In the genomic region with DNA sequence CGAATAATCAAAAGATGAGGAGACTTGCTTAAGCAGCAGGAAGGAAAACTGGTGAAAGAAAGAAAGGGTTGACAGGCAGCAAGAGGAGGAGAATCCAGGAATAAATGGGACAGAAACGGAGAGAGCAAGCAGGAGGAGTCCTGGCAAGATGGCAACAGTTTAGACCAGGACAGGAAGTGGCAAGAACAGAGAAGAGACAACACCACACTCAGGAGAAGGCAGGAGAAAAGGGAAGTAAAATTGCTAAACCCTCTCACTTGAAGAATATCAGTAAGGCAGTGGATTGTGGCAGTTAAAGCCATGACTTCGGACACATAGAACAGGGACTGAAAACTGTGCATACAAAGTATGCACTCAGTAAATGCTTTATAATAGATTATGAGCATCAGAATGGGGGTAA, we compare ENCODE assay signal across 17 cellular contexts.
DNase-seq lines count a peak whose midpoint lies in the region; ATAC-seq, FAIRE-seq and TF ChIP-seq lines count a peak whose summit lies in the region.
"Had no signal": no experiment of that assay in that cellular context is flagged by ENCODE, and none has a peak within 500 bp of the region (broad histone marks: within the 10 kb centered on the region; RNA-seq: fewer than 3 reads in every experiment).

No MANE protein-coding gene starts in this region.

- no peak overlapping the region for H3K27ac Mint-ChIP-seq in stimulated activated effector memory CD8-positive, alpha-beta T cell treated with anti-CD3 and anti-CD28 coated beads, Interleukin-12 subunit alpha, Interleukin-12 subunit beta, amount 100 ng/mL, for 72 hours
- H3K27ac Mint-ChIP-seq: activated naive CD4-positive, alpha-beta T cell treated with anti-CD3 and anti-CD28 coated beads, Interleukin-2, amount 10 ng/mL, durations not matched to agents 7 days and 5 days; T-helper 1 cell treated with Interleukin-12 subunit alpha and Interleukin-12 subunit beta and Interleukin-4 antibody, amounts not matched to agents 30 μg/mL and 1 μg/mL, for 36 hours had no signal

- no peak for TF ChIP-seq POLR2A in GM12891 (IDR thresholded peaks at IDR 0.05; ENCODE audit: low read depth, low read length)

- H3K36me3 Mint-ChIP-seq in stimulated activated effector memory CD8-positive, alpha-beta T cell treated with anti-CD3 and anti-CD28 coated beads, Interleukin-12 subunit alpha, Interleukin-12 subunit beta, amount 100 ng/mL, for 72 hours, result no peaks in the 10 kb centered on the region
- H3K36me3 Mint-ChIP-seq: activated naive CD4-positive, alpha-beta T cell treated with anti-CD3 and anti-CD28 coated beads, Interleukin-2, amount 10 ng/mL, durations not matched to agents 7 days and 5 days; brain had no signal

- H3K4me3 Mint-ChIP-seq in stimulated activated effector memory CD8-positive, alpha-beta T cell treated with anti-CD3 and anti-CD28 coated beads, Interleukin-12 subunit alpha, Interleukin-12 subunit beta, amount 100 ng/mL, for 72 hours, result peak overlapping the region; percentile 9
- H3K4me3 Mint-ChIP-seq: activated naive CD4-positive, alpha-beta T cell treated with anti-CD3 and anti-CD28 coated beads, Interleukin-2, amount 10 ng/mL, durations not matched to agents 7 days and 5 days; T-helper 1 cell treated with Interleukin-12 subunit alpha and Interleukin-12 subunit beta and Interleukin-4 antibody, amounts not matched to agents 30 μg/mL and 1 μg/mL, for 36 hours had no signal

- no peak for FAIRE-seq in GM12891 (lab: Jason Lieb, UNC)
- FAIRE-seq: K562 had no signal

- H3K9me3 Mint-ChIP-seq in stimulated activated effector memory CD8-positive, alpha-beta T cell treated with anti-CD3 and anti-CD28 coated beads, Interleukin-12 subunit alpha, Interleukin-12 subunit beta, amount 100 ng/mL, for 72 hours, result no peaks in the 10 kb centered on the region
- H3K9me3 Mint-ChIP-seq: activated naive CD4-positive, alpha-beta T cell treated with anti-CD3 and anti-CD28 coated beads, Interleukin-2, amount 10 ng/mL, durations not matched to agents 7 days and 5 days; T-helper 1 cell treated with Interleukin-12 subunit alpha and Interleukin-12 subunit beta and Interleukin-4 antibody, amounts not matched to agents 30 μg/mL and 1 μg/mL, for 36 hours had no signal

- DNase-seq in SKM-1 treated with dmso at 0.1 percent for 144 hours (lab: John Stamatoyannopoulos, UW; ENCODE audit: unreplicated experiment) (peak; percentile 85), GM12891 (ENCODE audit: insufficient read length, low spot score) (no peak), C1 segment of cervical spinal cord (lab: John Stamatoyannopoulos, UW) (no peak)
- DNase-seq in stimulated activated effector memory CD8-positive, alpha-beta T cell treated with anti-CD3 and anti-CD28 coated beads, Interleukin-12 subunit alpha, Interleukin-12 subunit beta, amount 100 ng/mL, for 72 hours (ENCODE audit: low spot score in 2 of 2), result no peak
- no peak for DNase-seq in activated effector memory CD4-positive, alpha-beta T cell treated with Interleukin-2 at 50 U/mL for 16 hours
- DNase-seq: activated CD4-positive, CD25-positive, alpha-beta regulatory T cell treated with anti-CD3 and anti-CD28 coated beads, Interleukin-2, amount 50 U/mL, for 72 hours; activated naive CD4-positive, alpha-beta T cell treated with anti-CD3 and anti-CD28 coated beads, Interleukin-2, amount 10 ng/mL, durations not matched to agents 7 days and 5 days; heart left ventricle; kidney glomerular epithelial cell; NCI-H1436 treated with DMSO at 0.1 percent for 48 hours; stimulated activated CD4-positive, alpha-beta T cell treated with anti-CD3 and anti-CD28 coated beads, Interleukin-4, amount 100 ng/mL, for 4 hours had no signal

- H3K4me1 Mint-ChIP-seq in stimulated activated effector memory CD8-positive, alpha-beta T cell treated with anti-CD3 and anti-CD28 coated beads, Interleukin-12 subunit alpha, Interleukin-12 subunit beta, amount 100 ng/mL, for 72 hours, result peaks cover 41% of the 10 kb centered on the region

- peak; percentile 87 for ATAC-seq in GM21360 (IDR thresholded peaks at IDR 0.05; ENCODE audit: unreplicated experiment)
- peak; percentile 94 for ATAC-seq in HG03378 (IDR thresholded peaks at IDR 0.05; ENCODE audit: unreplicated experiment)
- ATAC-seq in stimulated activated effector memory CD8-positive, alpha-beta T cell treated with anti-CD3 and anti-CD28 coated beads, Interleukin-12 subunit alpha, Interleukin-12 subunit beta, amount 100 ng/mL, for 72 hours, result no peak
- ATAC-seq: K562, Panc1 had no signal

TF ChIP-seq in GM12891, 5 proteins besides CTCF, POLR2A, EP300 and RAD21:
- no peak for TF ChIP-seq PAX5 (IDR thresholded peaks at IDR 0.05; ENCODE audit: insufficient read depth, low read length, severe bottlenecking)
- no peak for TF ChIP-seq TAF1 (IDR thresholded peaks at IDR 0.05; ENCODE audit: low read depth, low read length)
- no peak for TF ChIP-seq SPI1 (IDR thresholded peaks at IDR 0.05; ENCODE audit: low read depth, low read length)
- TF ChIP-seq POLR2AphosphoS5 (IDR thresholded peaks at IDR 0.05; ENCODE audit: low read depth, low read length), result no peak
- TF ChIP-seq POU2F2 (IDR thresholded peaks at IDR 0.05; ENCODE audit: low read depth, low read length), result no peak
